24 cellular contexts compared by ENCODE assay signal in the genomic region with DNA sequence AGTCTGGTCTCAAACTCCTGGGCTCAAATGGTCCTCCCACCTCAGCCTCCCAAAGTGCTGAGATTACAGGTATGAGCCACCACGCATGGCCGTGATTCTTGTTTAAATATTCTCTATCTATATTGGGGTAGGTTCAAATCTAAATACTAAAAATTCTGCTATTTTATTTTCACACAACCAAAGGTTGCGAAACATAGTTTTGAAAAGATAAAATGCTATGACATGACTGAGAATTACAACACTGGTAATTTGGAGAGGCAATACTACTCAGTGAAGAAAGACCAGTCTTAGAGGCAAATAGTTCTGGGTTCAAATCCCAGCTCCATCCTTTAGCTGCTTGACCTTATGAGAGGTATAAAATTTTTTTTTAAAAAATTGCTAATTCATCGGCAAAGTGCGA.
"Had no signal": no experiment of that assay in that cellular context is flagged by ENCODE, and none has a peak within 500 bp of the region (broad histone marks: within the 10 kb centered on the region; RNA-seq: fewer than 3 reads in every experiment).

No MANE protein-coding gene starts in this region.

- ATAC-seq: esophagus mucosa; left ventricle myocardium superior; lower lobe of right lung; naive thymus-derived CD8-positive, alpha-beta T cell; stimulated activated effector memory CD8-positive, alpha-beta T cell treated with anti-CD3 and anti-CD28 coated beads, Interleukin-12 subunit alpha, Interleukin-12 subunit beta, amount 100 ng/mL, for 72 hours had no signal

- H3K27ac ChIP-seq: epithelial cell of prostate, lower lobe of right lung, prostate gland, right atrium auricular region, sigmoid colon, stomach, thyroid gland, vagina had no signal

- H3K4me3 ChIP-seq: lower lobe of right lung, prostate gland, right atrium auricular region, sigmoid colon, stomach, thyroid gland, vagina had no signal

- FAIRE-seq: frontal cortex, keratinocyte had no signal

- H3K9me3 ChIP-seq: lower lobe of right lung, prostate gland, right atrium auricular region, sigmoid colon, stomach, thyroid gland, vagina had no signal

- H3K36me3 ChIP-seq: lower lobe of right lung, prostate gland, right atrium auricular region, sigmoid colon, stomach, thyroid gland, vagina had no signal

- H3K4me1 ChIP-seq: lower lobe of right lung, prostate gland, right atrium auricular region, sigmoid colon, stomach, thyroid gland, vagina had no signal

- DNase-seq: effector CD8-positive, alpha-beta T cell; endodermal cell; hypothalamus; immature natural killer cell; left ventricle myocardium superior; lower lobe of right lung; naive thymus-derived CD8-positive, alpha-beta T cell; nephron progenitor cell; nucleus accumbens; sigmoid colon; stimulated activated CD4-positive, alpha-beta T cell treated with anti-CD3 and anti-CD28 coated beads, Interleukin-2, amount 100 ng/mL, for 24 hours; stimulated activated CD4-positive, alpha-beta T cell treated with anti-CD3 and anti-CD28 coated beads, Interleukin-4, amount 100 ng/mL, for 24 hours; stimulated activated naive CD4-positive, alpha-beta T cell treated with Interleukin-2 at 50 U/mL for 16 hours; stomach; thyroid gland; trophoblast cell had no signal

- H3K27me3 ChIP-seq: right atrium auricular region, sigmoid colon, stomach, thyroid gland, vagina had no signal
